In the genomic region with DNA sequence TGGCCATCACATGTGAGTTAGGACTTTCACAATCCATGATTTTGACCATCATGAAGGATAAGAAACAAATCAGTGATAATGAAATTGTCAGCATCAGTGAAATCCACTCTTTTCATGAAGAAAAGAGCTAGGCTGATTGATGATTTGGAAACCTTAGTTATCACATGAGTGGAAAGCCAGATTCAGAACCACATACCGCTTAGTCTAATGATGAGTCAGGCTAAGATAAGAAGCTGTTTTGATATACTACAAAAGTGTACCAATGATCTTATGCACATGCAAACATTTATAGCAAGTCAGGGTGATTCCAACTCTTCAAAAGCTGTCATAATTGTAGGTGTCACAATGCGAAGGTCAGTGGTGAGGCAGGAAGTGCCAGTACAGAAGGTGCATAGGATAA, we compare ENCODE assay signal across 19 cellular contexts.
A peak's percentile ranks its signal among the peaks of the same experiment; 100 is the strongest.
DNase-seq lines count a peak whose midpoint lies in the region; ATAC-seq, FAIRE-seq and TF ChIP-seq lines count a peak whose summit lies in the region.
"Had no signal": no experiment of that assay in that cellular context is flagged by ENCODE, and none has a peak within 500 bp of the region (broad histone marks: within the 10 kb centered on the region; RNA-seq: fewer than 3 reads in every experiment).

No MANE protein-coding gene starts in this region.

- no peaks in the 10 kb centered on the region for H3K9me3 ChIP-seq in HepG2 (ENCODE audit: low read length)
- no peaks in the 10 kb centered on the region for H3K9me3 ChIP-seq in right lobe of liver
- H3K9me3 ChIP-seq in Karpas-422 (ENCODE audit: low read length), result peaks cover 17% of the 10 kb centered on the region
- H3K9me3 ChIP-seq: A549, BE2C had no signal

- 89% methylated on average over 2 of the region's 2 CpGs for WGBS in HepG2 (ENCODE audit: low lambda C conversion rate)
- 83% methylated on average over 2 of the region's 2 CpGs for WGBS in right lobe of liver (ENCODE audit: insufficient coverage, low coverage, low lambda C conversion rate, missing lambda C conversion rate)

- H3K27me3 ChIP-seq in HepG2 (ENCODE audit: control insufficient read depth in 1 of 2, insufficient read depth in 2 of 2, low read length in 2 of 2) (no peaks in the 10 kb centered on the region), right lobe of liver (no peaks in the 10 kb centered on the region), Karpas-422 (ENCODE audit: low read length) (no peaks in the 10 kb centered on the region)
- H3K27me3 ChIP-seq: BE2C had no signal

- H3K4me2 ChIP-seq in HepG2 (ENCODE audit: low read depth, low read length) (no peak overlapping the region), Karpas-422 (ENCODE audit: low read depth, low read length, poor library complexity, severe bottlenecking) (no peak overlapping the region)
- H3K4me2 ChIP-seq: A549 had no signal

- H4K20me1 ChIP-seq in HepG2 (ENCODE audit: insufficient read depth, low read length) (no peaks in the 10 kb centered on the region), Karpas-422 (ENCODE audit: insufficient read depth, low read depth, low read length) (no peaks in the 10 kb centered on the region)

- no peak for ATAC-seq in HepG2
- no peak for ATAC-seq in right lobe of liver
- no peak for ATAC-seq in activated CD8-positive, alpha-beta T cell treated with anti-CD3 and anti-CD28 coated beads, Interleukin-2, amount 10 ng/mL, durations not matched to agents 7 days and 5 days
- ATAC-seq: A549, GM12878 had no signal

- TF ChIP-seq RAD21 in HepG2 (CRISPR knock-in tag; IDR thresholded peaks at IDR 0.05), result no peak

- FAIRE-seq in HepG2 (lab: Jason Lieb, UNC), result no peak
- FAIRE-seq: A549, GM12878, GM18507 had no signal

- H3K4me1 Mint-ChIP-seq in progenitor cell of endocrine pancreas (ENCODE audit: low read depth), result no peaks in the 10 kb centered on the region
- peaks cover under 1% of the 10 kb centered on the region for H3K4me1 Mint-ChIP-seq in activated CD8-positive, alpha-beta T cell treated with anti-CD3 and anti-CD28 coated beads, Interleukin-2, amount 10 ng/mL, durations not matched to agents 7 days and 5 days (ENCODE audit: low read depth)
- H3K4me1 Mint-ChIP-seq: CD4-positive, alpha-beta memory T cell; IgD-negative memory B cell had no signal

- TF ChIP-seq POLR2A in HepG2 (IDR thresholded peaks at IDR 0.05; ENCODE audit: insufficient read depth in 1 of 2, low read depth in 2 of 2, low read length in 2 of 2) (no peak), right lobe of liver (IDR thresholded peaks at IDR 0.05) (no peak)

- peaks cover 3% of the 10 kb centered on the region for H3K36me3 Mint-ChIP-seq in progenitor cell of endocrine pancreas (ENCODE audit: insufficient read depth)
- no peaks in the 10 kb centered on the region for H3K36me3 Mint-ChIP-seq in activated CD8-positive, alpha-beta T cell treated with anti-CD3 and anti-CD28 coated beads, Interleukin-2, amount 10 ng/mL, durations not matched to agents 7 days and 5 days (ENCODE audit: low read depth)
- H3K36me3 Mint-ChIP-seq: CD4-positive, alpha-beta memory T cell; IgD-negative memory B cell had no signal

- H3K27me3 Mint-ChIP-seq in progenitor cell of endocrine pancreas, result no peaks in the 10 kb centered on the region
- H3K27me3 Mint-ChIP-seq in activated CD8-positive, alpha-beta T cell treated with anti-CD3 and anti-CD28 coated beads, Interleukin-2, amount 10 ng/mL, durations not matched to agents 7 days and 5 days (ENCODE audit: low read depth), result no peaks in the 10 kb centered on the region
- H3K27me3 Mint-ChIP-seq: IgD-negative memory B cell had no signal

- H3K36me3 ChIP-seq in HepG2 (replicated peaks in 1 of 2; ENCODE audit: control insufficient read depth in 1 of 2, insufficient read depth in 2 of 2, low read length in 2 of 2) (no peaks in the 10 kb centered on the region), right lobe of liver (no peaks in the 10 kb centered on the region), Karpas-422 (ENCODE audit: insufficient read depth, low read length) (no peaks in the 10 kb centered on the region)
- H3K36me3 ChIP-seq: BE2C had no signal

- peak overlapping the region; percentile 25 for H3K27ac Mint-ChIP-seq in progenitor cell of endocrine pancreas
- no peak overlapping the region for H3K27ac Mint-ChIP-seq in activated CD8-positive, alpha-beta T cell treated with anti-CD3 and anti-CD28 coated beads, Interleukin-2, amount 10 ng/mL, durations not matched to agents 7 days and 5 days
- H3K27ac Mint-ChIP-seq: CD4-positive, alpha-beta memory T cell; IgD-negative memory B cell had no signal

- no peak overlapping the region for H3K4me3 ChIP-seq in HepG2 (replicated peaks in 1 of 3; ENCODE audit: insufficient read depth in 1 of 3, low read depth in 2 of 3, low read length in 3 of 3)
- no peak overlapping the region for H3K4me3 ChIP-seq in right lobe of liver
- H3K4me3 ChIP-seq in fibroblast of pulmonary artery (replicated peaks; ENCODE audit: low read depth, low read length), result no peak overlapping the region
- no peak overlapping the region for H3K4me3 ChIP-seq in Karpas-422 (ENCODE audit: low read length)
- H3K4me3 ChIP-seq: A549, GM12878, GM23248 had no signal

- H3K4me1 ChIP-seq in HepG2 (ENCODE audit: insufficient read depth, low read length) (peaks cover 15% of the 10 kb centered on the region), right lobe of liver (no peaks in the 10 kb centered on the region), Karpas-422 (ENCODE audit: low read length) (no peaks in the 10 kb centered on the region)
- H3K4me1 ChIP-seq: A549, BE2C had no signal

- no peaks in the 10 kb centered on the region for H3K9me2 ChIP-seq in Karpas-422 (replicated peaks; ENCODE audit: insufficient read depth, low read length)

- CTCF ChIA-PET in HepG2 (lab: Yijun Ruan, JAX; ENCODE audit: low intra/inter-chr PET ratio, low total read pairs), result no interaction called here
- CTCF ChIA-PET in activated CD8-positive, alpha-beta T cell treated with anti-CD3 and anti-CD28 coated beads, Interleukin-2, amount 10 ng/mL, durations not matched to agents 7 days and 5 days (lab: Charles Lee), result no interaction called here

- intact Hi-C loops in HepG2 (cut with micrococcal nuclease; ENCODE audit: unreplicated experiment) (no loop called here), right lobe of liver (cut with DNase I) (no loop called here)

- no peak overlapping the region for H3K4me3 Mint-ChIP-seq in progenitor cell of endocrine pancreas (ENCODE audit: low read depth)
- no peak overlapping the region for H3K4me3 Mint-ChIP-seq in activated CD8-positive, alpha-beta T cell treated with anti-CD3 and anti-CD28 coated beads, Interleukin-2, amount 10 ng/mL, durations not matched to agents 7 days and 5 days
- H3K4me3 Mint-ChIP-seq: CD4-positive, alpha-beta memory T cell; IgD-negative memory B cell had no signal

- H3K9me3 Mint-ChIP-seq in progenitor cell of endocrine pancreas (ENCODE audit: low read depth), result peaks cover 9% of the 10 kb centered on the region
- H3K9me3 Mint-ChIP-seq in activated CD8-positive, alpha-beta T cell treated with anti-CD3 and anti-CD28 coated beads, Interleukin-2, amount 10 ng/mL, durations not matched to agents 7 days and 5 days (ENCODE audit: insufficient read depth), result no peaks in the 10 kb centered on the region

- H3K79me2 ChIP-seq in HepG2 (ENCODE audit: insufficient read depth, low read length), result no peaks in the 10 kb centered on the region
- no peaks in the 10 kb centered on the region for H3K79me2 ChIP-seq in Karpas-422 (ENCODE audit: low read length)

- POLR2A ChIA-PET in HepG2 (lab: Yijun Ruan, JAX), result interaction anchor here (1.4 kb wide), 1 partner anchor 21 kb away, joined by 4 read pairs; no protein-coding TSS in a partner anchor
- POLR2A ChIA-PET in activated CD8-positive, alpha-beta T cell treated with anti-CD3 and anti-CD28 coated beads, Interleukin-2, amount 10 ng/mL, durations not matched to agents 7 days and 5 days (lab: Charles Lee), result no interaction called here

- DNase-seq in HepG2 (ENCODE audit: low spot score) (peak; percentile 13), right lobe of liver (no peak), amniotic epithelial cell (ENCODE audit: low read depth) (peak; percentile 88), fibroblast of pulmonary artery (ENCODE audit: low read depth) (peak; percentile 39), progenitor cell of endocrine pancreas (ENCODE audit: low spot score, unreplicated experiment) (no peak), NCI-H1930 (lab: John Stamatoyannopoulos, UW) (no peak), Karpas-422 (no peak)
- DNase-seq in activated CD8-positive, alpha-beta T cell treated with anti-CD3 and anti-CD28 coated beads, Interleukin-2, amount 10 ng/mL, durations not matched to agents 7 days and 5 days, result no peak
- DNase-seq: BE2C; CD4-positive, alpha-beta memory T cell; DMS79; GM23248; H7 had no signal

- H2AFZ ChIP-seq in HepG2 (ENCODE audit: low read length) (no peak overlapping the region), Karpas-422 (ENCODE audit: low read length) (no peak overlapping the region)
- H2AFZ ChIP-seq: GM23248 had no signal

- no peak overlapping the region for H3K27ac ChIP-seq in HepG2 (ENCODE audit: extremely low read length, insufficient read depth, low read length)
- H3K27ac ChIP-seq in right lobe of liver, result no peak overlapping the region
- no peak overlapping the region for H3K27ac ChIP-seq in Karpas-422 (ENCODE audit: low read length)
- H3K27ac ChIP-seq: A549, C4-2B, GM23248, HL-60 had no signal

- in situ Hi-C loops in HepG2 (cut with HindIII; ENCODE audit: extremely low pct_ligation_motif_present, low pct_unique_long_range_greater_than_20kb), result no loop called here

- no TSS peak for BruUV-seq in HepG2 (replicated peaks; lab: Mats Ljungman, UMichigan)

- TF ChIP-seq CTCF in HepG2 (CRISPR knock-in tag; IDR thresholded peaks at IDR 0.05) (no peak), right lobe of liver (IDR thresholded peaks at IDR 0.05) (no peak), fibroblast of pulmonary artery (IDR thresholded peaks at IDR 0.05; ENCODE audit: low read length, missing control alignments) (no peak), progenitor cell of endocrine pancreas (IDR thresholded peaks at IDR 0.05; ENCODE audit: unreplicated experiment) (no peak)

- TF ChIP-seq EP300 in HepG2 (IDR thresholded peaks at IDR 0.05; ENCODE audit: low read depth in 2 of 2, low read length in 2 of 2) (no peak), HepG2 (CRISPR knock-in tag; IDR thresholded peaks at IDR 0.05; ENCODE audit: borderline replicate concordance) (no peak)

- H3K9ac ChIP-seq in HepG2 (ENCODE audit: insufficient read depth, low read depth, low read length) (no peak overlapping the region), Karpas-422 (ENCODE audit: low read length) (no peak overlapping the region)
- H3K9ac ChIP-seq: GM23248 had no signal

TF ChIP-seq in HepG2, 621 proteins besides CTCF, POLR2A, EP300 and RAD21 (continues in another document):
- TF ChIP-seq, protein P1, sequence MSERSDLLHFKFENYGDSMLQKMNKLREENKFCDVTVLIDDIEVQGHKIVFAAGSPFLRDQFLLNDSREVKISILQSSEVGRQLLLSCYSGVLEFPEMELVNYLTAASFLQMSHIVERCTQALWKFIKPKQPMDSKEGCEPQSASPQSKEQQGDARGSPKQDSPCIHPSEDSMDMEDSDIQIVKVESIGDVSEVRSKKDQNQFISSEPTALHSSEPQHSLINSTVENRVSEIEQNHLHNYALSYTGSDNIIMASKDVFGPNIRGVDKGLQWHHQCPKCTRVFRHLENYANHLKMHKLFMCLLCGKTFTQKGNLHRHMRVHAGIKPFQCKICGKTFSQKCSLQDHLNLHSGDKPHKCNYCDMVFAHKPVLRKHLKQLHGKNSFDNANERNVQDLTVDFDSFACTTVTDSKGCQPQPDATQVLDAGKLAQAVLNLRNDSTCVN (CRISPR knock-in tag; IDR thresholded peaks at IDR 0.05; ENCODE audit: borderline replicate concordance), result no peak

Comparison
In these comparisons a context has a peak if more than half of its experiments do, and no peak if none do; other contexts are left out.
1. DNase-seq: peak in HepG2 (single experiment), amniotic epithelial cell (single experiment) and fibroblast of pulmonary artery (single experiment); none in right lobe of liver (0 of 3), progenitor cell of endocrine pancreas (single experiment), NCI-H1930 (0 of 2), activated CD8-positive, alpha-beta T cell treated with anti-CD3 and anti-CD28 coated beads, Interleukin-2, amount 10 ng/mL, durations not matched to agents 7 days and 5 days (single experiment) and Karpas-422 (single experiment).